13 cellular contexts compared by ENCODE assay signal in genomic region chr4:169345207-169345788, GRCh38.
DNase-seq lines count a peak whose midpoint lies in the region; ATAC-seq and TF ChIP-seq lines count a peak whose summit lies in the region.
"Had no signal": no experiment of that assay in that cellular context is flagged by ENCODE, and none has a peak within 500 bp of the region (broad histone marks: within the 10 kb centered on the region; RNA-seq: fewer than 3 reads in every experiment).

No MANE protein-coding gene starts in this region.

- no peak overlapping the region for H3K4me3 ChIP-seq in Peyer's patch
- H3K4me3 ChIP-seq: testis had no signal

- TF ChIP-seq POLR2A in Peyer's patch (IDR thresholded peaks at IDR 0.05), result no peak

- H3K36me3 ChIP-seq in Peyer's patch, result no peaks in the 10 kb centered on the region

- TF ChIP-seq CTCF in Peyer's patch (IDR thresholded peaks at IDR 0.05), result no peak

- TF ChIP-seq RAD21 in Ishikawa (IDR thresholded peaks at IDR 0.05; ENCODE audit: low read depth), result no peak

- peak; percentile 47; the same call in 1 of the 2 replicates for TF ChIP-seq EP300 in Ishikawa (IDR thresholded peaks at IDR 0.05; ENCODE audit: borderline replicate concordance)

- CTCF ChIA-PET in activated CD8-positive, alpha-beta T cell treated with anti-CD3 and anti-CD28 coated beads, Interleukin-2, amount 10 ng/mL, durations not matched to agents 7 days and 5 days (lab: Charles Lee), result no interaction called here

- H3K27ac Mint-ChIP-seq in activated CD8-positive, alpha-beta T cell treated with anti-CD3 and anti-CD28 coated beads, Interleukin-2, amount 10 ng/mL, durations not matched to agents 7 days and 5 days, result no peak overlapping the region
- H3K27ac Mint-ChIP-seq: natural killer cell had no signal

- no peak overlapping the region for H3K4me3 Mint-ChIP-seq in activated CD8-positive, alpha-beta T cell treated with anti-CD3 and anti-CD28 coated beads, Interleukin-2, amount 10 ng/mL, durations not matched to agents 7 days and 5 days
- H3K4me3 Mint-ChIP-seq: natural killer cell had no signal

- no peaks in the 10 kb centered on the region for H3K36me3 Mint-ChIP-seq in activated CD8-positive, alpha-beta T cell treated with anti-CD3 and anti-CD28 coated beads, Interleukin-2, amount 10 ng/mL, durations not matched to agents 7 days and 5 days (ENCODE audit: low read depth)
- H3K36me3 Mint-ChIP-seq: natural killer cell had no signal

- peak; percentile 87 for DNase-seq in Ammon's horn (ENCODE audit: low spot score)
- peak in 49 of 61 donors; percentile 5 to 78 (median 48) for DNase-seq in caudate nucleus (lab: John Stamatoyannopoulos, UW)
- DNase-seq in activated CD8-positive, alpha-beta T cell treated with anti-CD3 and anti-CD28 coated beads, Interleukin-2, amount 10 ng/mL, durations not matched to agents 7 days and 5 days, result no peak
- DNase-seq in stimulated activated CD8-positive, alpha-beta memory T cell treated with anti-CD3 and anti-CD28 coated beads, Interleukin-4, amount 100 ng/mL, for 48 hours, result no peak
- DNase-seq in GM19238 (ENCODE audit: insufficient read length, low spot score), result no peak
- DNase-seq in Peyer's patch, result no peak
- DNase-seq: activated CD4-positive, alpha-beta T cell treated with anti-CD3 and anti-CD28 coated beads for 48 hours; natural killer cell; NCI-H1048; stimulated activated CD4-positive, alpha-beta T cell treated with anti-CD3 and anti-CD28 coated beads, Interleukin-1b, Interleukin-23, amount 100 ng/mL, for 48 hours; testis had no signal

- H3K27me3 Mint-ChIP-seq in activated CD8-positive, alpha-beta T cell treated with anti-CD3 and anti-CD28 coated beads, Interleukin-2, amount 10 ng/mL, durations not matched to agents 7 days and 5 days (ENCODE audit: low read depth), result no peaks in the 10 kb centered on the region

- H3K9me3 ChIP-seq in Peyer's patch, result no peaks in the 10 kb centered on the region
- H3K9me3 ChIP-seq: testis had no signal

- no peaks in the 10 kb centered on the region for H3K27me3 ChIP-seq in layer of hippocampus (ENCODE audit: control insufficient read depth, insufficient read depth, low read length)
- no peaks in the 10 kb centered on the region for H3K27me3 ChIP-seq in Peyer's patch
- H3K27me3 ChIP-seq: testis had no signal

- ATAC-seq in activated CD8-positive, alpha-beta T cell treated with anti-CD3 and anti-CD28 coated beads, Interleukin-2, amount 10 ng/mL, durations not matched to agents 7 days and 5 days, result no peak
- ATAC-seq: natural killer cell had no signal

- H3K4me1 ChIP-seq in Peyer's patch, result no peaks in the 10 kb centered on the region
- H3K4me1 ChIP-seq: testis had no signal

- H3K27ac ChIP-seq in caudate nucleus (ENCODE audit: low read depth, low read length), result peak overlapping the region; percentile 88
- H3K27ac ChIP-seq in layer of hippocampus (ENCODE audit: low read depth, low read length), result peak overlapping the region; percentile 60
- H3K27ac ChIP-seq in Peyer's patch, result no peak overlapping the region
- H3K27ac ChIP-seq: testis had no signal

- no peaks in the 10 kb centered on the region for H3K9me3 Mint-ChIP-seq in activated CD8-positive, alpha-beta T cell treated with anti-CD3 and anti-CD28 coated beads, Interleukin-2, amount 10 ng/mL, durations not matched to agents 7 days and 5 days (ENCODE audit: insufficient read depth)
- H3K9me3 Mint-ChIP-seq: natural killer cell had no signal

- no peaks in the 10 kb centered on the region for H3K4me1 Mint-ChIP-seq in activated CD8-positive, alpha-beta T cell treated with anti-CD3 and anti-CD28 coated beads, Interleukin-2, amount 10 ng/mL, durations not matched to agents 7 days and 5 days (ENCODE audit: low read depth)
- H3K4me1 Mint-ChIP-seq: natural killer cell had no signal

- POLR2A ChIA-PET in activated CD8-positive, alpha-beta T cell treated with anti-CD3 and anti-CD28 coated beads, Interleukin-2, amount 10 ng/mL, durations not matched to agents 7 days and 5 days (lab: Charles Lee), result no interaction called here

TF ChIP-seq in Ishikawa, 13 proteins besides CTCF, POLR2A, EP300 and RAD21:
- TF ChIP-seq USF1 (IDR thresholded peaks at IDR 0.05) (no peak), TCF12 (IDR thresholded peaks at IDR 0.05; ENCODE audit: low read depth) (peak; percentile 55), TAF1 (IDR thresholded peaks at IDR 0.05; ENCODE audit: low read depth) (no peak), CREB1 (IDR thresholded peaks at IDR 0.05; ENCODE audit: low read depth) (no peak), ZBTB7A (IDR thresholded peaks at IDR 0.05; ENCODE audit: low read depth) (no peak), TEAD4 (IDR thresholded peaks at IDR 0.05) (0 out of 2 replicates have a peak, but pooled peaks have one; percentile 34)

Comparison
In these comparisons a context has a peak if more than half of its experiments do, and no peak if none do; other contexts are left out.
1. DNase-seq: peak in Ammon's horn (single experiment) and caudate nucleus (49 of 61); none in activated CD8-positive, alpha-beta T cell treated with anti-CD3 and anti-CD28 coated beads, Interleukin-2, amount 10 ng/mL, durations not matched to agents 7 days and 5 days (single experiment), stimulated activated CD8-positive, alpha-beta memory T cell treated with anti-CD3 and anti-CD28 coated beads, Interleukin-4, amount 100 ng/mL, for 48 hours (single experiment), GM19238 (single experiment) and Peyer's patch (0 of 3).
2. H3K27ac ChIP-seq: peak in caudate nucleus (single experiment) and layer of hippocampus (single experiment); none in Peyer's patch (0 of 4).